Comparison of ENCODE assay signal across 14 cellular contexts in genomic region chr9:134175291-134175807, GRCh38. TPM values are rescaled to one million over a fixed set of nuclear protein-coding genes. Genes with fewer than 3 reads are reported as not detected.
DNase-seq lines count a peak whose midpoint lies in the region; ATAC-seq and TF ChIP-seq lines count a peak whose summit lies in the region.
"Had no signal": no experiment of that assay in that cellular context is flagged by ENCODE, and none has a peak within 500 bp of the region (broad histone marks: within the 10 kb centered on the region; RNA-seq: fewer than 3 reads in every experiment).

No MANE protein-coding gene starts in this region.

- peaks cover 50% of the 10 kb centered on the region for H3K27me3 ChIP-seq in gastroesophageal sphincter

- H3K4me1 Mint-ChIP-seq in neural crest cell, result peaks cover 4% of the 10 kb centered on the region
- peaks cover 5% of the 10 kb centered on the region for H3K4me1 Mint-ChIP-seq in activated naive CD8-positive, alpha-beta T cell treated with anti-CD3 and anti-CD28 coated beads for 36 hours

- peak; percentile 17 for DNase-seq in EL
- DNase-seq in KBM-7, result peak; percentile 51
- peak; percentile 77 for DNase-seq in ecto neural progenitor cell (ENCODE audit: low spot score)
- no peak for DNase-seq in neural crest cell (ENCODE audit: low read depth, low spot score)
- DNase-seq in D341Med (ENCODE audit: low spot score), result no peak
- DNase-seq in activated naive CD8-positive, alpha-beta T cell treated with anti-CD3 and anti-CD28 coated beads for 36 hours, result no peak
- DNase-seq in activated CD4-positive, alpha-beta T cell treated with anti-CD3 and anti-CD28 coated beads for 4 hours, result no peak
- DNase-seq: activated naive CD4-positive, alpha-beta T cell treated with anti-CD3 and anti-CD28 coated beads, Interleukin-2, amount 50 U/mL, for 16 hours; caudate nucleus; HCEC 1CT had no signal

- TF ChIP-seq EP300 in gastroesophageal sphincter (IDR thresholded peaks at IDR 0.05), result no peak

- H3K36me3 ChIP-seq in gastroesophageal sphincter, result no peaks in the 10 kb centered on the region
- H3K36me3 ChIP-seq: esophagus muscularis mucosa had no signal

- no peaks in the 10 kb centered on the region for H3K9me3 Mint-ChIP-seq in neural crest cell
- H3K9me3 Mint-ChIP-seq in activated naive CD8-positive, alpha-beta T cell treated with anti-CD3 and anti-CD28 coated beads for 36 hours, result no peaks in the 10 kb centered on the region
- H3K9me3 Mint-ChIP-seq: naive thymus-derived CD8-positive, alpha-beta T cell had no signal

- no peak overlapping the region for H3K27ac ChIP-seq in gastroesophageal sphincter
- H3K27ac ChIP-seq: esophagus muscularis mucosa had no signal

- no peak overlapping the region for H3K4me3 Mint-ChIP-seq in neural crest cell
- no peak overlapping the region for H3K4me3 Mint-ChIP-seq in activated naive CD8-positive, alpha-beta T cell treated with anti-CD3 and anti-CD28 coated beads for 36 hours
- H3K4me3 Mint-ChIP-seq: naive thymus-derived CD8-positive, alpha-beta T cell had no signal

- in situ Hi-C loops in KBM-7 (cut with MboI; ENCODE audit: low pct_unique_long_range_greater_than_20kb, low sequenced_read_pairs), result no loop called here

- no peak overlapping the region for H3K4me3 ChIP-seq in gastroesophageal sphincter

- H3K27me3 Mint-ChIP-seq in neural crest cell (ENCODE audit: low read depth), result no peaks in the 10 kb centered on the region
- H3K27me3 Mint-ChIP-seq in activated naive CD8-positive, alpha-beta T cell treated with anti-CD3 and anti-CD28 coated beads for 36 hours, result no peaks in the 10 kb centered on the region

- H3K27ac Mint-ChIP-seq in neural crest cell (ENCODE audit: unreplicated experiment), result peak overlapping the region; percentile 67
- no peak overlapping the region for H3K27ac Mint-ChIP-seq in activated naive CD8-positive, alpha-beta T cell treated with anti-CD3 and anti-CD28 coated beads for 36 hours
- H3K27ac Mint-ChIP-seq: naive thymus-derived CD8-positive, alpha-beta T cell had no signal

- TF ChIP-seq POLR2A in gastroesophageal sphincter (IDR thresholded peaks at IDR 0.05), result no peak

- TF ChIP-seq CTCF in neural crest cell (conservative IDR thresholded peaks at IDR 0.05), result no peak
- TF ChIP-seq CTCF in gastroesophageal sphincter (IDR thresholded peaks at IDR 0.05), result no peak

- no peaks in the 10 kb centered on the region for H3K9me3 ChIP-seq in gastroesophageal sphincter
- H3K9me3 ChIP-seq: esophagus muscularis mucosa had no signal

- ATAC-seq in gastroesophageal sphincter, result no peak
- ATAC-seq: naive thymus-derived CD8-positive, alpha-beta T cell had no signal

- peaks cover 0 to 32% (median 0%) of the 10 kb centered on the region in 3 donors for H3K4me1 ChIP-seq in gastroesophageal sphincter

- no peaks in the 10 kb centered on the region for H3K36me3 Mint-ChIP-seq in neural crest cell (ENCODE audit: low read depth)
- H3K36me3 Mint-ChIP-seq in activated naive CD8-positive, alpha-beta T cell treated with anti-CD3 and anti-CD28 coated beads for 36 hours, result no peaks in the 10 kb centered on the region
- H3K36me3 Mint-ChIP-seq: naive thymus-derived CD8-positive, alpha-beta T cell had no signal

- no CpG with 5 or more reads among the region's 20 CpGs for WGBS in gastroesophageal sphincter (ENCODE audit: low coverage in 1 of 2), 2 donors

RNA-seq across cellular contexts. Expression of gene RNU6ATAC, which starts 11.0 kb away (rescaled TPM):
- total RNA-seq in neural crest cell (71.3 and 108 TPM in 2 replicates), gastroesophageal sphincter (not detected)
- total RNA-seq in activated naive CD8-positive, alpha-beta T cell treated with anti-CD3 and anti-CD28 coated beads for 36 hours, result 10 to 100 TPM; 17.0 to 22.1 TPM
- total RNA-seq: subcutaneous adipose tissue had no signal

RNA-seq across cellular contexts. Expression of gene WDR5, which starts 39.5 kb away (rescaled TPM):
- total RNA-seq in neural crest cell, result 67.2 and 68.2 TPM in 2 replicates
- total RNA-seq in gastroesophageal sphincter, result 10 to 100 TPM; 16.4 to 30.2 (median 24.8) TPM
- total RNA-seq in activated naive CD8-positive, alpha-beta T cell treated with anti-CD3 and anti-CD28 coated beads for 36 hours, result 10 to 100 TPM; 64.6 to 65.6 TPM

Comparison
In these comparisons a context has a peak if more than half of its experiments do, and no peak if none do; other contexts are left out.
1. DNase-seq: peak in EL (single experiment), KBM-7 (single experiment) and ecto neural progenitor cell (single experiment); none in neural crest cell (single experiment), D341Med (single experiment), activated naive CD8-positive, alpha-beta T cell treated with anti-CD3 and anti-CD28 coated beads for 36 hours (single experiment) and activated CD4-positive, alpha-beta T cell treated with anti-CD3 and anti-CD28 coated beads for 4 hours (0 of 2).
2. RNA of gene RNU6ATAC, which starts 11.0 kb away (total RNA-seq): 71.3 to 108 TPM in neural crest cell and 17.0 to 22.1 TPM in activated naive CD8-positive, alpha-beta T cell treated with anti-CD3 and anti-CD28 coated beads for 36 hours; not detected in gastroesophageal sphincter; every median in the first group is over 10 times any median in the second.